ENCODE assay signal across 1 cellular context in the genomic region with DNA sequence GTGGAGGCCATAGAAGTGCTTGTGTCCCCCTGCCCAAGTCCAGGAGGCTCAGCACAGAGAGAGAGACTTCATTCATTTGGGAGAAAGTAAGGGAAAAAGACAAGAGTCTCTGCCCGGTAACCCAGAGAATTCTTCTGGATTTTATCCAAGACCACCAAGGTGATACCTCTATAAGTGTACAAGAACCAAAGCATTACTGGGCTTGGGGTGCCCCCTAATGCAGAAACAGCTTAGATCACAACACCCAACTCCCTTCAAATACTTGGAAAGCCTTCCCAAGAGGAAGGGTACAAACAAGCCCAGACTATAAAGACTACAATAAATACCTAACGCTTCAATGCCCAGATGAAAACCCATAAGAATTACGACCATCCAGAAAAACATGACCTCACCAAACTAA.
TF ChIP-seq lines count a peak whose summit lies in the region.

No MANE protein-coding gene starts in this region.

TF ChIP-seq in Ishikawa, 13 proteins besides CTCF, POLR2A, EP300 and RAD21 (continued from another document):
- TF ChIP-seq REST (IDR thresholded peaks at IDR 0.05; ENCODE audit: low read depth) (no peak), USF1 (IDR thresholded peaks at IDR 0.05) (no peak), TAF1 (IDR thresholded peaks at IDR 0.05; ENCODE audit: low read depth) (no peak), EGR1 (IDR thresholded peaks at IDR 0.05) (no peak), MAX (IDR thresholded peaks at IDR 0.05) (no peak)
